ENCODE assay signal across 16 cellular contexts in the genomic region with DNA sequence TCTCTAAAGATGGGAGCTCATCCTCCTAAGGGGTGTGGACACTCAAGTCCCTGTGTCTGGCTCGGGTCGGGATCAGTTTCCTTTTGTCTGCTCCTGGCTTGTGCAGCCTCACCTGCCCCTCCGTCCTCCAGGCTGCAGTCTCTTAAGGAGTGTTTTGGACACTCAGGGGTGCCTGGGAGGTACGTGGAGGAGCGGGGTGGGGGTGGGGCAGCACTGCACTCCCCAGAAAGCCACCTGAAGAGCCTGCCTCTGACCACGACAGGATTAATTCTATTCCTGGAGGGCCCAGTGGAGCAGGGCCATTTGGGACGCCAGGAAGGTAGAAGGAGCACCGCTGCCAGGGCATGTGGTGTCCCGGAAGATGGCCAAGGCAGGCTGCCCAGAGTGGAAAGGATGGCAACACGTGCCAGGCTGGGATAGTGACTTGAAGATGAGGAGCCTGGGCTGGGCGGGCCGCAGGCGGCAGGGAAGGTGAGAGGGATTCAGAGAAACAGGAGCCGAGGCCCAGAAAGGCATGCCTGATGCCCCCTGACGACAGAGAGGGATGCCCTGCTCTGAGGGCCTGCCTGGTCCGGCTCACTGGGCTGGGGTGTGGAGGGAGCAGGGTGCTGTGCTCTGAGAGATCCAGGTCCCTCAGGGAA. TPM values are rescaled to one million over a fixed set of nuclear protein-coding genes. Genes with fewer than 3 reads are reported as not detected.
DNase-seq lines count a peak whose midpoint lies in the region; TF ChIP-seq lines count a peak whose summit lies in the region.
"Had no signal": no experiment of that assay in that cellular context is flagged by ENCODE, and none has a peak within 500 bp of the region (broad histone marks: within the 10 kb centered on the region; RNA-seq: fewer than 3 reads in every experiment).

No MANE protein-coding gene starts in this region.

- H3K4me1 ChIP-seq in BLaER1 (peaks cover 100% of the 10 kb centered on the region), Loucy (ENCODE audit: insufficient read depth, low read length, poor library complexity, severe bottlenecking) (peaks cover 42% of the 10 kb centered on the region), osteoblast (ENCODE audit: insufficient read depth, low read length) (peaks cover 20% of the 10 kb centered on the region), ascending aorta (peaks cover 0 to 7% of the 10 kb centered on the region in 2 donors)
- H3K4me1 ChIP-seq: uterus had no signal

- H3K27me3 ChIP-seq in BLaER1 (no peaks in the 10 kb centered on the region), Loucy (ENCODE audit: insufficient read depth, low read length, poor library complexity, severe bottlenecking) (no peaks in the 10 kb centered on the region), osteoblast (ENCODE audit: insufficient read depth, low read length) (no peaks in the 10 kb centered on the region), ascending aorta (no peaks in the 10 kb centered on the region)
- H3K27me3 ChIP-seq: uterus had no signal

- no peak overlapping the region for H2AFZ ChIP-seq in Loucy (ENCODE audit: low read length)
- H2AFZ ChIP-seq in osteoblast (ENCODE audit: low read length): peak overlapping the region; percentile 35

- peak; percentile 71 for DNase-seq in cardiac septum (ENCODE audit: low spot score)
- no peak for DNase-seq in osteoblast (ENCODE audit: insufficient read length, low spot score, missing footprints)
- DNase-seq in GM20000 (ENCODE audit: low spot score): no peak
- no peak for DNase-seq in ascending aorta (ENCODE audit: low spot score in 2 of 2)
- DNase-seq in hypothalamus (lab: John Stamatoyannopoulos, UW): no peak
- no peak for DNase-seq in NCI-H774 (lab: John Stamatoyannopoulos, UW)
- DNase-seq: activated CD4-positive, alpha-beta T cell treated with anti-CD3 and anti-CD28 coated beads, Interleukin-2, amount 50 U/mL, for 1 hour; activated T-cell treated with anti-CD3 and anti-CD28 coated beads, Interleukin-2, amount 50 U/mL, for 24 hours; Karpas-422; NCI-H1436 treated with DMSO at 0.1 percent for 48 hours; stimulated activated CD4-positive, alpha-beta T cell treated with anti-CD3 and anti-CD28 coated beads, Interleukin-15, amount 100 ng/mL, for 24 hours had no signal

- H4K20me1 ChIP-seq in BLaER1: no peaks in the 10 kb centered on the region
- H4K20me1 ChIP-seq in Loucy (ENCODE audit: insufficient read depth, low read length, poor library complexity, severe bottlenecking): no peaks in the 10 kb centered on the region
- no peaks in the 10 kb centered on the region for H4K20me1 ChIP-seq in osteoblast (ENCODE audit: insufficient read depth, low read length)

- peaks cover 7% of the 10 kb centered on the region; the same call in 1 of the 2 replicates for H3K79me2 ChIP-seq in Loucy (ENCODE audit: insufficient read depth, low read length)
- H3K79me2 ChIP-seq in osteoblast (ENCODE audit: insufficient read depth, low read length): no peaks in the 10 kb centered on the region

- H3K4me2 ChIP-seq in BLaER1 (peak overlapping the region; percentile 99), Loucy (ENCODE audit: low read depth, low read length, poor library complexity, severe bottlenecking) (no peak overlapping the region), osteoblast (ENCODE audit: insufficient read depth, low read length) (no peak overlapping the region)

- intact Hi-C loops in cardiac septum (cut with DNase I): no loop called here
- intact Hi-C loops in ascending aorta (cut with DNase I): no loop called here

- H3K27ac ChIP-seq in BLaER1 (peak overlapping the region; percentile 97), osteoblast (ENCODE audit: low read depth, low read length) (no peak overlapping the region), ascending aorta (no peak overlapping the region)

- H3K9ac ChIP-seq in BLaER1 (peak overlapping the region; percentile 84), Loucy (ENCODE audit: low read depth, low read length, poor library complexity, severe bottlenecking) (peak overlapping the region; percentile 51)

- H3K36me3 ChIP-seq in BLaER1: peaks cover 12% of the 10 kb centered on the region; the same call in 1 of the 2 replicates
- no peaks in the 10 kb centered on the region for H3K36me3 ChIP-seq in Loucy (ENCODE audit: insufficient read depth, low read length)
- no peaks in the 10 kb centered on the region for H3K36me3 ChIP-seq in osteoblast (ENCODE audit: insufficient read depth, low read length)
- no peaks in the 10 kb centered on the region for H3K36me3 ChIP-seq in ascending aorta
- H3K36me3 ChIP-seq: uterus had no signal

- H3K9me2 ChIP-seq in Loucy (replicated peaks; ENCODE audit: low read depth, low read length): no peaks in the 10 kb centered on the region

- no peaks in the 10 kb centered on the region for H3K9me3 ChIP-seq in BLaER1
- no peaks in the 10 kb centered on the region for H3K9me3 ChIP-seq in Loucy (ENCODE audit: insufficient read depth, low read depth, low read length)
- no peaks in the 10 kb centered on the region for H3K9me3 ChIP-seq in osteoblast (ENCODE audit: low read depth, low read length)
- no peaks in the 10 kb centered on the region for H3K9me3 ChIP-seq in ascending aorta
- H3K9me3 ChIP-seq: uterus had no signal

- H3F3A ChIP-seq in Loucy (ENCODE audit: low read depth): no peaks in the 10 kb centered on the region

- TF ChIP-seq CTCF in Loucy (conservative IDR thresholded peaks at IDR 0.05; ENCODE audit: low read length): no peak
- no peak for TF ChIP-seq CTCF in osteoblast (IDR thresholded peaks at IDR 0.05; ENCODE audit: extremely low read depth, low read depth, low read length)
- no peak for TF ChIP-seq CTCF in GM20000 (IDR thresholded peaks at IDR 0.05; ENCODE audit: extremely low read depth, missing control alignments)
- no peak for TF ChIP-seq CTCF in ascending aorta (IDR thresholded peaks at IDR 0.05)

- H3K4me3 ChIP-seq in BLaER1 (peak overlapping the region; percentile 15; the same call in 1 of the 2 replicates), Loucy (ENCODE audit: low read length, poor library complexity, severe bottlenecking) (no peak overlapping the region), osteoblast (ENCODE audit: insufficient read depth, low read length) (no peak overlapping the region), ascending aorta (no peak overlapping the region)
- H3K4me3 ChIP-seq: uterus had no signal

RNA-seq across cellular contexts. Expression of gene LRTM2, which starts 14.8 kb away (rescaled TPM):
- not detected for total RNA-seq in cardiac septum
- total RNA-seq in osteoblast: not detected in 2 replicates
- total RNA-seq in ascending aorta: not detected
- total RNA-seq: NCI-H460, OCI-LY7, uterus had no signal
